Comparison of ENCODE assay signal across 33 cellular contexts in the genomic region with DNA sequence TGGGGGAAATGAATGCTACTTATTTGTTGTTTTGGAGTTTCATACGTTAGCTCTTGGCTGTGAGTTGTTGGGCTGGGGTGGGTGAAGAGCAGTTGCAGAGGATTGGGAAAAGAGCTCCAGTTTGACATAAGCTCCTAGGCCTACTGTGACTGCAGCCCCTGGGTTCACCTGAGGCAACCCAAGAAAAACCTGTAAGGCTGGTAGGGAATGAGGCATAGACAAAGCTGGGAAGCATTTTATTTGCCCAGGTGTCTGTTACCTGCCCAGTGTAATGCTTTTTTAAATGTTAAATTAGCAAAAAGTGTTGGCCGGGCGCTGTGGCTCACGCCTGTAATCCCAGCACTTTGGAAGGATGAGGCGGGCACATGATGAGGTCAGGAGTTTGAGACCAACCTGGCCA.
"Had no signal": no experiment of that assay in that cellular context is flagged by ENCODE, and none has a peak within 500 bp of the region (broad histone marks: within the 10 kb centered on the region; RNA-seq: fewer than 3 reads in every experiment).

No MANE protein-coding gene starts in this region.

- FAIRE-seq: bronchial epithelial cell had no signal

- H3K4me3 ChIP-seq: ascending aorta, coronary artery, dorsolateral prefrontal cortex, esophagus squamous epithelium, gastroesophageal sphincter, heart right ventricle had no signal

- H3K4me1 Mint-ChIP-seq: activated CD4-positive, alpha-beta memory T cell treated with anti-CD3 and anti-CD28 coated beads, Interleukin-2, amount 10 ng/mL, durations not matched to agents 7 days and 5 days; activated CD4-positive, alpha-beta T cell treated with anti-CD3 and anti-CD28 coated beads for 36 hours; activated CD4-positive, alpha-beta T cell treated with anti-CD3 and anti-CD28 coated beads, Interleukin-2, amount 10 ng/mL, durations not matched to agents 7 days and 5 days; activated naive CD4-positive, alpha-beta T cell treated with anti-CD3 and anti-CD28 coated beads, Interleukin-2, amount 10 ng/mL, durations not matched to agents 7 days and 5 days; activated naive CD8-positive, alpha-beta T cell treated with anti-CD3 and anti-CD28 coated beads, Interleukin-2, amount 10 ng/mL, durations not matched to agents 7 days and 5 days; central memory CD8-positive, alpha-beta T cell; endodermal cell; T-helper 17 cell had no signal

- H3K4me1 ChIP-seq: ascending aorta, gastroesophageal sphincter had no signal

- ATAC-seq: activated CD4-positive, alpha-beta T cell treated with anti-CD3 and anti-CD28 coated beads for 36 hours; activated naive CD4-positive, alpha-beta T cell treated with anti-CD3 and anti-CD28 coated beads, Interleukin-2, amount 50 U/mL, for 72 hours; activated T-cell treated with anti-CD3 and anti-CD28 coated beads, Interleukin-2, amount 50 U/mL, for 72 hours; gastroesophageal sphincter; T-helper 17 cell had no signal

- H3K4me3 Mint-ChIP-seq: activated CD4-positive, alpha-beta memory T cell treated with anti-CD3 and anti-CD28 coated beads, Interleukin-2, amount 10 ng/mL, durations not matched to agents 7 days and 5 days; activated CD4-positive, alpha-beta T cell treated with anti-CD3 and anti-CD28 coated beads for 36 hours; activated CD4-positive, alpha-beta T cell treated with anti-CD3 and anti-CD28 coated beads, Interleukin-2, amount 10 ng/mL, durations not matched to agents 7 days and 5 days; activated naive CD4-positive, alpha-beta T cell treated with anti-CD3 and anti-CD28 coated beads, Interleukin-2, amount 10 ng/mL, durations not matched to agents 7 days and 5 days; activated naive CD8-positive, alpha-beta T cell treated with anti-CD3 and anti-CD28 coated beads, Interleukin-2, amount 10 ng/mL, durations not matched to agents 7 days and 5 days; activated T-cell treated with anti-CD3 and anti-CD28 coated beads, Interleukin-2, amount 50 U/mL, for 24 hours; activated T-cell treated with anti-CD3 and anti-CD28 coated beads, Interleukin-2, amount 50 U/mL, for 72 hours; central memory CD8-positive, alpha-beta T cell; dendritic cell treated with granulocyte-macrophage colony-stimulating factor and Interleukin-4, amounts not matched to agents 40 ng/mL and 50 ng/mL, for 4 days; endodermal cell; T-helper 17 cell; T-helper 2 cell treated with Interferon-gamma antibody and Interleukin-4, amounts not matched to agents 5 μg/mL and 100 μg/mL, for 36 hours had no signal

- H3K36me3 Mint-ChIP-seq: activated naive CD4-positive, alpha-beta T cell treated with anti-CD3 and anti-CD28 coated beads, Interleukin-2, amount 10 ng/mL, durations not matched to agents 7 days and 5 days; activated naive CD4-positive, alpha-beta T cell treated with anti-CD3 and anti-CD28 coated beads, Interleukin-2, amount 50 U/mL, for 72 hours; activated naive CD8-positive, alpha-beta T cell treated with anti-CD3 and anti-CD28 coated beads, Interleukin-2, amount 10 ng/mL, durations not matched to agents 7 days and 5 days had no signal

- H3K9me3 Mint-ChIP-seq: activated CD4-positive, alpha-beta memory T cell treated with anti-CD3 and anti-CD28 coated beads, Interleukin-2, amount 10 ng/mL, durations not matched to agents 7 days and 5 days; activated CD4-positive, alpha-beta T cell treated with anti-CD3 and anti-CD28 coated beads, Interleukin-2, amount 10 ng/mL, durations not matched to agents 7 days and 5 days; activated naive CD4-positive, alpha-beta T cell treated with anti-CD3 and anti-CD28 coated beads, Interleukin-2, amount 10 ng/mL, durations not matched to agents 7 days and 5 days; activated naive CD4-positive, alpha-beta T cell treated with anti-CD3 and anti-CD28 coated beads, Interleukin-2, amount 50 U/mL, for 72 hours; activated naive CD8-positive, alpha-beta T cell treated with anti-CD3 and anti-CD28 coated beads, Interleukin-2, amount 10 ng/mL, durations not matched to agents 7 days and 5 days; activated T-cell treated with anti-CD3 and anti-CD28 coated beads, Interleukin-2, amount 50 U/mL, for 24 hours; activated T-cell treated with anti-CD3 and anti-CD28 coated beads, Interleukin-2, amount 50 U/mL, for 72 hours; central memory CD8-positive, alpha-beta T cell; dendritic cell treated with granulocyte-macrophage colony-stimulating factor and Interleukin-4, amounts not matched to agents 40 ng/mL and 50 ng/mL, for 4 days; endodermal cell; T-helper 2 cell treated with Interferon-gamma antibody and Interleukin-4, amounts not matched to agents 5 μg/mL and 100 μg/mL, for 36 hours had no signal

- H3K27me3 ChIP-seq: ascending aorta, brain microvascular endothelial cell, dorsolateral prefrontal cortex, esophagus squamous epithelium, gastroesophageal sphincter, heart right ventricle had no signal

- DNase-seq: activated CD4-positive, alpha-beta memory T cell treated with anti-CD3 and anti-CD28 coated beads, Interleukin-2, amount 10 ng/mL, durations not matched to agents 7 days and 5 days; activated CD4-positive, alpha-beta T cell treated with anti-CD3 and anti-CD28 coated beads for 36 hours; activated CD4-positive, alpha-beta T cell treated with anti-CD3 and anti-CD28 coated beads, Interleukin-2, amount 10 ng/mL, durations not matched to agents 7 days and 5 days; activated CD4-positive, alpha-beta T cell treated with anti-CD3 and anti-CD28 coated beads, Interleukin-2, amount 50 U/mL, for 4 hours; activated CD4-positive, CD25-positive, alpha-beta regulatory T cell; activated CD4-positive, CD25-positive, alpha-beta regulatory T cell treated with anti-CD3 and anti-CD28 coated beads, Interleukin-2, amount 50 U/mL, for 72 hours; activated CD8-positive, alpha-beta memory T cell treated with anti-CD3 and anti-CD28 coated beads, Interleukin-2, amount 50 U/mL, for 48 hours; activated gamma-delta T cell; activated naive CD4-positive, alpha-beta T cell; activated naive CD4-positive, alpha-beta T cell treated with anti-CD3 and anti-CD28 coated beads, Interleukin-2, amount 10 ng/mL, durations not matched to agents 7 days and 5 days; activated naive CD8-positive, alpha-beta T cell treated with anti-CD3 and anti-CD28 coated beads, Interleukin-2, amount 10 ng/mL, durations not matched to agents 7 days and 5 days; activated T-cell treated with anti-CD3 and anti-CD28 coated beads for 4 hours; activated T-cell treated with anti-CD3 and anti-CD28 coated beads, Interleukin-2, amount 50 U/mL, for 24 hours; activated T-cell treated with anti-CD3 and anti-CD28 coated beads, Interleukin-2, amount 50 U/mL, for 72 hours; brain microvascular endothelial cell; dorsolateral prefrontal cortex; effector memory CD4-positive, alpha-beta T cell; endodermal cell; erythroblast; esophagus squamous epithelium; foreskin melanocyte; T-helper 1 cell; T-helper 17 cell; T1000 had no signal

- H3K27me3 Mint-ChIP-seq: activated naive CD4-positive, alpha-beta T cell treated with anti-CD3 and anti-CD28 coated beads, Interleukin-2, amount 10 ng/mL, durations not matched to agents 7 days and 5 days had no signal

- H3K9me3 ChIP-seq: ascending aorta, esophagus squamous epithelium, gastroesophageal sphincter, heart right ventricle had no signal

- H3K27ac ChIP-seq: ascending aorta, brain microvascular endothelial cell, coronary artery, dorsolateral prefrontal cortex, esophagus squamous epithelium, gastroesophageal sphincter, heart right ventricle had no signal

- H3K27ac Mint-ChIP-seq: activated CD4-positive, alpha-beta memory T cell treated with anti-CD3 and anti-CD28 coated beads, Interleukin-2, amount 10 ng/mL, durations not matched to agents 7 days and 5 days; activated CD4-positive, alpha-beta T cell treated with anti-CD3 and anti-CD28 coated beads for 36 hours; activated CD4-positive, alpha-beta T cell treated with anti-CD3 and anti-CD28 coated beads, Interleukin-2, amount 10 ng/mL, durations not matched to agents 7 days and 5 days; activated naive CD4-positive, alpha-beta T cell treated with anti-CD3 and anti-CD28 coated beads, Interleukin-2, amount 10 ng/mL, durations not matched to agents 7 days and 5 days; activated naive CD4-positive, alpha-beta T cell treated with anti-CD3 and anti-CD28 coated beads, Interleukin-2, amount 50 U/mL, for 72 hours; activated naive CD8-positive, alpha-beta T cell treated with anti-CD3 and anti-CD28 coated beads, Interleukin-2, amount 10 ng/mL, durations not matched to agents 7 days and 5 days; activated T-cell treated with anti-CD3 and anti-CD28 coated beads, Interleukin-2, amount 50 U/mL, for 24 hours; activated T-cell treated with anti-CD3 and anti-CD28 coated beads, Interleukin-2, amount 50 U/mL, for 72 hours; dendritic cell treated with granulocyte-macrophage colony-stimulating factor and Interleukin-4, amounts not matched to agents 40 ng/mL and 50 ng/mL, for 4 days; endodermal cell; T-helper 17 cell; T-helper 2 cell treated with Interferon-gamma antibody and Interleukin-4, amounts not matched to agents 5 μg/mL and 100 μg/mL, for 36 hours had no signal

- H3K36me3 ChIP-seq: ascending aorta, brain microvascular endothelial cell, esophagus squamous epithelium, gastroesophageal sphincter, heart right ventricle had no signal
